ENCODE assay signal across 29 cellular contexts in the genomic region with DNA sequence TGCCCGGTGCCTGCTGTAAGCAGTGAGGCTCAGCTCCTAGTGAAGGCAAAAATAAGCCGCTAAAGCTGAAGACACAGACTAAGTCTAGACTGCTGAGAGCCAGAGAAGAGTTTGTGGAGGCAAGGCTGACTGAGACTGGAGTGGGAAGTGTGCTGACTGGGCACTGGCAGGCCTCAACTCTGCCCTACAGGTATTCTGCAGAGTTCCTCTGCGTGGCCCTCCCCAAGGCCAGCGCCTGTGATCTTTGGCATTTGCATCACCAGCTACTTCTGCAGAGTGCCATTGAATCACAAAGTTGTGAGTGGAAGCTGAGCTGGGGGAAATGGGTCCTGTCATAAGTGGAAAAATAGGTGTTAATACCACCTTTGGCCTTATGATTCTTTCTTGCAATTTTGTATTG.
"Had no signal": no experiment of that assay in that cellular context is flagged by ENCODE, and none has a peak within 500 bp of the region (broad histone marks: within the 10 kb centered on the region; RNA-seq: fewer than 3 reads in every experiment).

No MANE protein-coding gene starts in this region.

- H3K27me3 ChIP-seq: esophagus muscularis mucosa, foreskin keratinocyte, heart left ventricle, left lung, ovary, sigmoid colon, stomach, thyroid gland had no signal

- H3K4me1 ChIP-seq: esophagus muscularis mucosa, foreskin keratinocyte, heart left ventricle, left lung, prostate gland, sigmoid colon, stomach, thyroid gland had no signal

- H3K27ac ChIP-seq: esophagus muscularis mucosa, foreskin keratinocyte, heart left ventricle, left lung, ovary, prostate gland, sigmoid colon, stomach, thyroid gland had no signal

- H3K27ac Mint-ChIP-seq: activated CD8-positive, alpha-beta memory T cell treated with anti-CD3 and anti-CD28 coated beads, Interleukin-2, amount 10 ng/mL, durations not matched to agents 7 days and 5 days; activated CD8-positive, alpha-beta T cell treated with anti-CD3 and anti-CD28 coated beads for 36 hours; activated naive CD4-positive, alpha-beta T cell treated with anti-CD3 and anti-CD28 coated beads, Interleukin-2, amount 50 U/mL, for 24 hours; activated naive CD8-positive, alpha-beta T cell treated with anti-CD3 and anti-CD28 coated beads, Interleukin-2, amount 50 U/mL, for 24 hours; activated T-helper 2 cell treated with anti-CD3 and anti-CD28 coated beads, Interferon-gamma antibody, Interleukin-2, Interleukin-4, amounts not matched to agents 10 μg/mL and 5 μg/mL and 100 μg/mL, durations not matched to agents 14 hours and 24 hours and 36 hours; nephron progenitor cell; stimulated activated naive B cell treated with anti-CD40 and anti-IgM and Interleukin-4, amounts not matched to agents 10 μg/mL and 1 μg/mL and 100 μg/mL, for 72 hours had no signal

- FAIRE-seq: bronchial epithelial cell had no signal

- H3K36me3 ChIP-seq: esophagus muscularis mucosa, heart left ventricle, left lung, ovary, prostate gland, sigmoid colon, stomach, thyroid gland had no signal

- H3K4me3 ChIP-seq: esophagus muscularis mucosa, heart left ventricle, left lung, lung, ovary, prostate gland, sigmoid colon, smooth muscle cell, stomach, thyroid gland had no signal

- H3K4me3 Mint-ChIP-seq: activated CD8-positive, alpha-beta memory T cell treated with anti-CD3 and anti-CD28 coated beads, Interleukin-2, amount 10 ng/mL, durations not matched to agents 7 days and 5 days; activated CD8-positive, alpha-beta T cell treated with anti-CD3 and anti-CD28 coated beads for 36 hours; activated naive CD4-positive, alpha-beta T cell treated with anti-CD3 and anti-CD28 coated beads, Interleukin-2, amount 50 U/mL, for 24 hours; activated naive CD8-positive, alpha-beta T cell treated with anti-CD3 and anti-CD28 coated beads, Interleukin-2, amount 50 U/mL, for 24 hours; central memory CD8-positive, alpha-beta T cell; nephron progenitor cell; stimulated activated naive B cell treated with anti-CD40 and anti-IgM and Interleukin-4, amounts not matched to agents 10 μg/mL and 1 μg/mL and 100 μg/mL, for 72 hours had no signal

- H3K36me3 Mint-ChIP-seq: activated CD8-positive, alpha-beta memory T cell treated with anti-CD3 and anti-CD28 coated beads, Interleukin-2, amount 10 ng/mL, durations not matched to agents 7 days and 5 days; activated naive CD4-positive, alpha-beta T cell treated with anti-CD3 and anti-CD28 coated beads, Interleukin-2, amount 50 U/mL, for 24 hours; stimulated activated naive B cell treated with anti-CD40 and anti-IgM and Interleukin-4, amounts not matched to agents 10 μg/mL and 1 μg/mL and 100 μg/mL, for 72 hours had no signal

- H3K9me3 Mint-ChIP-seq: activated CD8-positive, alpha-beta T cell treated with anti-CD3 and anti-CD28 coated beads for 36 hours; activated naive CD4-positive, alpha-beta T cell treated with anti-CD3 and anti-CD28 coated beads, Interleukin-2, amount 50 U/mL, for 24 hours; nephron progenitor cell had no signal

- DNase-seq: activated CD4-positive, alpha-beta T cell treated with anti-CD3 and anti-CD28 coated beads for 1 hour; activated CD4-positive, alpha-beta T cell treated with anti-CD3 and anti-CD28 coated beads, Interleukin-2, amount 50 U/mL, for 1 hour; activated CD8-positive, alpha-beta memory T cell treated with anti-CD3 and anti-CD28 coated beads, Interleukin-2, amount 10 ng/mL, durations not matched to agents 7 days and 5 days; activated CD8-positive, alpha-beta T cell treated with anti-CD3 and anti-CD28 coated beads for 36 hours; activated naive CD8-positive, alpha-beta T cell treated with anti-CD3 and anti-CD28 coated beads, Interleukin-2, amount 50 U/mL, for 24 hours; activated T-cell treated with anti-CD3 and anti-CD28 coated beads, Interleukin-2, amount 50 U/mL, for 48 hours; dermis blood vessel endothelial cell; effector CD4-positive, alpha-beta T cell; foreskin keratinocyte; heart left ventricle; nephron progenitor cell; ovary; retina; sigmoid colon; stimulated activated CD4-positive, alpha-beta T cell treated with anti-CD3 and anti-CD28 coated beads, Interleukin-15, amount 100 ng/mL, for 24 hours; stimulated activated CD4-positive, alpha-beta T cell treated with anti-CD3 and anti-CD28 coated beads, Interleukin-2, amount 100 ng/mL, for 24 hours; stimulated activated naive B cell treated with anti-CD40 and anti-IgM and Interleukin-4, amounts not matched to agents 10 μg/mL and 1 μg/mL and 100 μg/mL, for 72 hours; stomach; T-helper 2 cell; thyroid gland had no signal

- H3K27me3 Mint-ChIP-seq: activated CD8-positive, alpha-beta memory T cell treated with anti-CD3 and anti-CD28 coated beads, Interleukin-2, amount 10 ng/mL, durations not matched to agents 7 days and 5 days; activated CD8-positive, alpha-beta T cell treated with anti-CD3 and anti-CD28 coated beads for 36 hours; activated naive CD4-positive, alpha-beta T cell treated with anti-CD3 and anti-CD28 coated beads, Interleukin-2, amount 50 U/mL, for 24 hours; activated naive CD8-positive, alpha-beta T cell treated with anti-CD3 and anti-CD28 coated beads, Interleukin-2, amount 50 U/mL, for 24 hours; central memory CD8-positive, alpha-beta T cell; stimulated activated naive B cell treated with anti-CD40 and anti-IgM and Interleukin-4, amounts not matched to agents 10 μg/mL and 1 μg/mL and 100 μg/mL, for 72 hours had no signal

- H3K9me3 ChIP-seq: esophagus muscularis mucosa, heart left ventricle, ovary, prostate gland, sigmoid colon, thyroid gland had no signal

- H3K4me2 ChIP-seq: smooth muscle cell had no signal

- H3K4me1 Mint-ChIP-seq: activated CD8-positive, alpha-beta memory T cell treated with anti-CD3 and anti-CD28 coated beads, Interleukin-2, amount 10 ng/mL, durations not matched to agents 7 days and 5 days; activated naive CD4-positive, alpha-beta T cell treated with anti-CD3 and anti-CD28 coated beads, Interleukin-2, amount 50 U/mL, for 24 hours; activated naive CD8-positive, alpha-beta T cell treated with anti-CD3 and anti-CD28 coated beads, Interleukin-2, amount 50 U/mL, for 24 hours; central memory CD8-positive, alpha-beta T cell; nephron progenitor cell; stimulated activated naive B cell treated with anti-CD40 and anti-IgM and Interleukin-4, amounts not matched to agents 10 μg/mL and 1 μg/mL and 100 μg/mL, for 72 hours had no signal
